Comparison of ENCODE assay signal across 29 cellular contexts in genomic region chr4:83783179-83783578, GRCh38.
"Had no signal": no experiment of that assay in that cellular context is flagged by ENCODE, and none has a peak within 500 bp of the region (broad histone marks: within the 10 kb centered on the region; RNA-seq: fewer than 3 reads in every experiment).

No MANE protein-coding gene starts in this region.

- H3K79me2 ChIP-seq: parathyroid adenoma had no signal

- H3K4me1 Mint-ChIP-seq: immature natural killer cell; naive B cell; natural killer cell; neural progenitor cell; stimulated activated memory B cell treated with anti-CD40 and anti-IgM and Interleukin-4, amounts not matched to agents 10 μg/mL and 1 μg/mL and 100 μg/mL, for 72 hours; stimulated activated naive CD8-positive, alpha-beta T cell treated with anti-CD3 and anti-CD28 coated beads, Interleukin-15, amount 100 ng/mL, for 72 hours had no signal

- H3K27me3 ChIP-seq: left lung, neural progenitor cell, neutrophil, right atrium auricular region, right lobe of liver, tibial nerve, vagina had no signal

- H3K27ac Mint-ChIP-seq: immature natural killer cell; naive B cell; natural killer cell; nephron progenitor cell; neural progenitor cell; stimulated activated memory B cell treated with anti-CD40 and anti-IgM and Interleukin-4, amounts not matched to agents 10 μg/mL and 1 μg/mL and 100 μg/mL, for 72 hours; stimulated activated naive CD8-positive, alpha-beta T cell treated with anti-CD3 and anti-CD28 coated beads, Interleukin-15, amount 100 ng/mL, for 72 hours; type B pancreatic cell had no signal

- H3K27ac ChIP-seq: left lung, lower lobe of right lung, neural progenitor cell, neutrophil, parathyroid adenoma, right atrium auricular region, right lobe of liver, tibial nerve, vagina had no signal

- H3K9me3 Mint-ChIP-seq: immature natural killer cell; natural killer cell; nephron progenitor cell; neural progenitor cell; stimulated activated memory B cell treated with anti-CD40 and anti-IgM and Interleukin-4, amounts not matched to agents 10 μg/mL and 1 μg/mL and 100 μg/mL, for 72 hours; stimulated activated naive CD8-positive, alpha-beta T cell treated with anti-CD3 and anti-CD28 coated beads, Interleukin-15, amount 100 ng/mL, for 72 hours; type B pancreatic cell had no signal

- H3K36me3 ChIP-seq: left lung, lower lobe of right lung, neural progenitor cell, neutrophil, right atrium auricular region, right lobe of liver, tibial nerve, vagina had no signal

- H3K9me3 ChIP-seq: left lung, lower lobe of right lung, neutrophil, right atrium auricular region, right lobe of liver, tibial nerve, vagina had no signal

- DNase-seq: immature natural killer cell; kidney; left colon; left lung; lower lobe of right lung; mammary epithelial cell; mesenchymal stem cell; naive B cell; natural killer cell; nephron progenitor cell; occipital lobe; right lobe of liver; stimulated activated CD4-positive, alpha-beta T cell treated with anti-CD3 and anti-CD28 coated beads, Interleukin-1b, Interleukin-23, amount 100 ng/mL, for 48 hours; stimulated activated CD4-positive, alpha-beta T cell treated with anti-CD3 and anti-CD28 coated beads, Interleukin-2, amount 100 ng/mL, for 48 hours; stimulated activated CD4-positive, alpha-beta T cell treated with anti-CD3 and anti-CD28 coated beads, Interleukin-4, amount 100 ng/mL, for 4 hours; stimulated activated CD8-positive, alpha-beta memory T cell treated with anti-CD3 and anti-CD28 coated beads, Interleukin-4, amount 100 ng/mL, for 48 hours; stimulated activated naive CD4-positive, alpha-beta T cell treated with Interleukin-2 at 50 U/mL for 16 hours; stimulated activated naive CD8-positive, alpha-beta T cell treated with anti-CD3 and anti-CD28 coated beads, Interleukin-15, amount 100 ng/mL, for 72 hours; substantia nigra had no signal

- H2AFZ ChIP-seq: neural progenitor cell, parathyroid adenoma had no signal

- H3K9ac ChIP-seq: neural progenitor cell, parathyroid adenoma had no signal

- ATAC-seq: left colon; left lung; lower lobe of right lung; natural killer cell; right lobe of liver; stimulated activated memory B cell treated with anti-CD40 and anti-IgM and Interleukin-4, amounts not matched to agents 10 μg/mL and 1 μg/mL and 100 μg/mL, for 72 hours; stimulated activated naive CD8-positive, alpha-beta T cell treated with anti-CD3 and anti-CD28 coated beads, Interleukin-15, amount 100 ng/mL, for 72 hours had no signal

- FAIRE-seq: islet of Langerhans, kidney had no signal

- H3K4me3 ChIP-seq: left lung, lower lobe of right lung, neural progenitor cell, right atrium auricular region, right lobe of liver, smooth muscle cell, tibial nerve, vagina had no signal

- H3K4me3 Mint-ChIP-seq: immature natural killer cell; naive B cell; natural killer cell; nephron progenitor cell; neural progenitor cell; stimulated activated memory B cell treated with anti-CD40 and anti-IgM and Interleukin-4, amounts not matched to agents 10 μg/mL and 1 μg/mL and 100 μg/mL, for 72 hours; stimulated activated naive CD8-positive, alpha-beta T cell treated with anti-CD3 and anti-CD28 coated beads, Interleukin-15, amount 100 ng/mL, for 72 hours; type B pancreatic cell had no signal

- H3K4me2 ChIP-seq: neural progenitor cell, smooth muscle cell had no signal

- H3K4me1 ChIP-seq: left lung, lower lobe of right lung, parathyroid adenoma, right atrium auricular region, right lobe of liver, tibial nerve, vagina had no signal

- H3K27me3 Mint-ChIP-seq: stimulated activated memory B cell treated with anti-CD40 and anti-IgM and Interleukin-4, amounts not matched to agents 10 μg/mL and 1 μg/mL and 100 μg/mL, for 72 hours; stimulated activated naive CD8-positive, alpha-beta T cell treated with anti-CD3 and anti-CD28 coated beads, Interleukin-15, amount 100 ng/mL, for 72 hours had no signal

- H3K36me3 Mint-ChIP-seq: immature natural killer cell; naive B cell; natural killer cell; neural progenitor cell; stimulated activated memory B cell treated with anti-CD40 and anti-IgM and Interleukin-4, amounts not matched to agents 10 μg/mL and 1 μg/mL and 100 μg/mL, for 72 hours; type B pancreatic cell had no signal
